In the genomic region with DNA sequence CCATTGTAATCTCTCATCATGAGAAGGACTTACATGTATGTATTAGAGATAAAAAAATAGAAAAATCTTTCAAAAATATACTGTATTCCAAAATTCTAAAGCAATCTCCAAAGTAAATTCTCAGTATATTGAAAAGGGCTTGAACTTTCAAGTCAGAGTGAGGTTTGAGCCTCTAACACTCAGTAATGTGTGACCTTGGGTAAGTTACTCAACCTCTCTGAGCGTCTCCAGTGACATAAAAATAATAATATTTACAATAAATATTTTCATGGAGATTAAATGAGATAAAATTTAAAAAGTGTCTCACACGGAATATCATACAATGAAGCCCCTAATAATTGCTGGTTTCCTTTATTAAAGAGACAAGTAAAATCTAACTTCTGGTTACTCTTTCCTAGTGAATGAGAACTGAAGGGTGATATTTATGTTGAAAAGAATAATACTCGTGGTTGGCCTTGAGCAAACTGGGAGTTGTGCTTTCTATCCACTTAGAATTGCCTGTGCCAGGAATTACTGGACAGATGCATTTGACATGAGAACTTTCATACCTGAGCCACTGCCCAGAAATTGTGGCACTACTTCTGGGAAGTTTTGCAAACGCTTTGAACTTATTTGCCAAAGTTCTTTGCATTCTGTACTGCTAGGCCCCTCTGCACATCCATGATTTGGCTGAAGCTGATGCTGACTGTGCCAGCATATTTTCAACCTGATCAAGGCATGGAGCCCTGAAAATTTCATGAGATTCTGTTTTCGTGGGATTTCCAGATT, we compare ENCODE assay signal across 34 cellular contexts.
"Had no signal": no experiment of that assay in that cellular context is flagged by ENCODE, and none has a peak within 500 bp of the region (broad histone marks: within the 10 kb centered on the region; RNA-seq: fewer than 3 reads in every experiment).

No MANE protein-coding gene starts in this region.

- H3K4me3 ChIP-seq: breast epithelium, esophagus squamous epithelium, gastrocnemius medialis, hepatocyte, left ventricle myocardium inferior, lung, mucosa of descending colon, right atrium auricular region, smooth muscle cell, upper lobe of left lung had no signal

- H3K4me1 ChIP-seq: breast epithelium, esophagus squamous epithelium, gastrocnemius medialis, left ventricle myocardium inferior, right atrium auricular region, upper lobe of left lung had no signal

- H3K27me3 Mint-ChIP-seq: activated CD8-positive, alpha-beta memory T cell treated with anti-CD3 and anti-CD28 coated beads, Interleukin-2, amount 10 ng/mL, durations not matched to agents 7 days and 5 days; activated CD8-positive, alpha-beta T cell treated with anti-CD3 and anti-CD28 coated beads for 36 hours; dendritic cell treated with granulocyte-macrophage colony-stimulating factor and Interleukin-4, amounts not matched to agents 40 ng/mL and 50 ng/mL, for 4 days; natural killer cell treated with Interleukin-12 subunit alpha and Interleukin-12 subunit beta and Interleukin-15 and Interleukin-18, amount 100 ng/mL, for 72 hours; stimulated activated memory B cell treated with anti-CD40 and anti-IgM and Interleukin-4, amounts not matched to agents 10 μg/mL and 1 μg/mL and 100 μg/mL, for 72 hours; stimulated activated naive CD8-positive, alpha-beta T cell treated with anti-CD3 and anti-CD28 coated beads, Interleukin-15, amount 100 ng/mL, for 72 hours had no signal

- H3K4me2 ChIP-seq: hepatocyte, smooth muscle cell had no signal

- DNase-seq: activated CD4-positive, alpha-beta T cell treated with anti-CD3 and anti-CD28 coated beads, Interleukin-2, amount 50 U/mL, for 1 hour; activated CD4-positive, CD25-positive, alpha-beta regulatory T cell treated with anti-CD3 and anti-CD28 coated beads, Interleukin-2, amount 50 U/mL, for 72 hours; activated CD8-positive, alpha-beta memory T cell treated with anti-CD3 and anti-CD28 coated beads, Interleukin-2, amount 10 ng/mL, durations not matched to agents 7 days and 5 days; activated CD8-positive, alpha-beta T cell treated with anti-CD3 and anti-CD28 coated beads for 36 hours; activated naive CD4-positive, alpha-beta T cell; activated T-cell treated with anti-CD3 and anti-CD28 coated beads, Interleukin-2, amount 50 U/mL, for 48 hours; anterior cingulate cortex; central memory CD4-positive, alpha-beta T cell; effector CD4-positive, alpha-beta T cell; esophagus squamous epithelium; gastrocnemius medialis; islet precursor cell; left ventricle myocardium inferior; mucosa of descending colon; stimulated activated CD4-positive, alpha-beta T cell treated with anti-CD3 and anti-CD28 coated beads, Interleukin-1b, Interleukin-23, amount 100 ng/mL, for 48 hours; stimulated activated CD4-positive, alpha-beta T cell treated with anti-CD3 and anti-CD28 coated beads, Interleukin-4, amount 100 ng/mL, for 4 hours; stimulated activated CD8-positive, alpha-beta memory T cell treated with anti-CD3 and anti-CD28 coated beads, Interleukin-4, amount 100 ng/mL, for 48 hours; stimulated activated naive CD8-positive, alpha-beta T cell treated with anti-CD3 and anti-CD28 coated beads, Interleukin-15, amount 100 ng/mL, for 72 hours; substantia nigra; T-helper 9 cell; upper lobe of left lung had no signal

- H3K9me3 ChIP-seq: breast epithelium, esophagus squamous epithelium, gastrocnemius medialis, left ventricle myocardium inferior, right atrium auricular region, upper lobe of left lung had no signal

- H3K27me3 ChIP-seq: breast epithelium, esophagus squamous epithelium, gastrocnemius medialis, hepatocyte, right atrium auricular region, upper lobe of left lung had no signal

- H3K36me3 ChIP-seq: breast epithelium, esophagus squamous epithelium, gastrocnemius medialis, left ventricle myocardium inferior, right atrium auricular region, upper lobe of left lung had no signal

- H3K79me2 ChIP-seq: hepatocyte had no signal

- H3K27ac ChIP-seq: breast epithelium, epithelial cell of prostate, esophagus squamous epithelium, gastrocnemius medialis, hepatocyte, left ventricle myocardium inferior, right atrium auricular region, upper lobe of left lung had no signal

- H3K4me1 Mint-ChIP-seq: activated CD8-positive, alpha-beta memory T cell treated with anti-CD3 and anti-CD28 coated beads, Interleukin-2, amount 10 ng/mL, durations not matched to agents 7 days and 5 days; stimulated activated memory B cell treated with anti-CD40 and anti-IgM and Interleukin-4, amounts not matched to agents 10 μg/mL and 1 μg/mL and 100 μg/mL, for 72 hours; stimulated activated naive CD8-positive, alpha-beta T cell treated with anti-CD3 and anti-CD28 coated beads, Interleukin-15, amount 100 ng/mL, for 72 hours had no signal

- H3K4me3 Mint-ChIP-seq: activated CD8-positive, alpha-beta memory T cell treated with anti-CD3 and anti-CD28 coated beads, Interleukin-2, amount 10 ng/mL, durations not matched to agents 7 days and 5 days; activated CD8-positive, alpha-beta T cell treated with anti-CD3 and anti-CD28 coated beads for 36 hours; dendritic cell treated with granulocyte-macrophage colony-stimulating factor and Interleukin-4, amounts not matched to agents 40 ng/mL and 50 ng/mL, for 4 days; natural killer cell treated with Interleukin-12 subunit alpha and Interleukin-12 subunit beta and Interleukin-15 and Interleukin-18, amount 100 ng/mL, for 72 hours; stimulated activated memory B cell treated with anti-CD40 and anti-IgM and Interleukin-4, amounts not matched to agents 10 μg/mL and 1 μg/mL and 100 μg/mL, for 72 hours; stimulated activated naive CD8-positive, alpha-beta T cell treated with anti-CD3 and anti-CD28 coated beads, Interleukin-15, amount 100 ng/mL, for 72 hours had no signal

- H2AFZ ChIP-seq: hepatocyte had no signal

- ATAC-seq: activated CD8-positive, alpha-beta memory T cell treated with anti-CD3 and anti-CD28 coated beads, Interleukin-2, amount 10 ng/mL, durations not matched to agents 7 days and 5 days; activated CD8-positive, alpha-beta T cell treated with anti-CD3 and anti-CD28 coated beads for 36 hours; activated naive CD4-positive, alpha-beta T cell treated with anti-CD3 and anti-CD28 coated beads, Interleukin-2, amount 50 U/mL, for 72 hours; gastrocnemius medialis; mucosa of descending colon; natural killer cell treated with Interleukin-12 subunit alpha and Interleukin-12 subunit beta and Interleukin-15 and Interleukin-18, amount 100 ng/mL, for 72 hours; stimulated activated memory B cell treated with anti-CD40 and anti-IgM and Interleukin-4, amounts not matched to agents 10 μg/mL and 1 μg/mL and 100 μg/mL, for 72 hours; stimulated activated naive CD8-positive, alpha-beta T cell treated with anti-CD3 and anti-CD28 coated beads, Interleukin-15, amount 100 ng/mL, for 72 hours had no signal

- H3K36me3 Mint-ChIP-seq: activated CD8-positive, alpha-beta memory T cell treated with anti-CD3 and anti-CD28 coated beads, Interleukin-2, amount 10 ng/mL, durations not matched to agents 7 days and 5 days; activated naive CD4-positive, alpha-beta T cell treated with anti-CD3 and anti-CD28 coated beads, Interleukin-2, amount 50 U/mL, for 72 hours; natural killer cell treated with Interleukin-12 subunit alpha and Interleukin-12 subunit beta and Interleukin-15 and Interleukin-18, amount 100 ng/mL, for 72 hours; stimulated activated memory B cell treated with anti-CD40 and anti-IgM and Interleukin-4, amounts not matched to agents 10 μg/mL and 1 μg/mL and 100 μg/mL, for 72 hours had no signal

- H3K27ac Mint-ChIP-seq: activated CD8-positive, alpha-beta memory T cell treated with anti-CD3 and anti-CD28 coated beads, Interleukin-2, amount 10 ng/mL, durations not matched to agents 7 days and 5 days; activated CD8-positive, alpha-beta T cell treated with anti-CD3 and anti-CD28 coated beads for 36 hours; activated naive CD4-positive, alpha-beta T cell treated with anti-CD3 and anti-CD28 coated beads, Interleukin-2, amount 50 U/mL, for 72 hours; activated T-helper 2 cell treated with anti-CD3 and anti-CD28 coated beads, Interferon-gamma antibody, Interleukin-2, Interleukin-4, amounts not matched to agents 10 μg/mL and 5 μg/mL and 100 μg/mL, durations not matched to agents 14 hours and 24 hours and 36 hours; dendritic cell treated with granulocyte-macrophage colony-stimulating factor and Interleukin-4, amounts not matched to agents 40 ng/mL and 50 ng/mL, for 4 days; natural killer cell treated with Interleukin-12 subunit alpha and Interleukin-12 subunit beta and Interleukin-15 and Interleukin-18, amount 100 ng/mL, for 72 hours; stimulated activated memory B cell treated with anti-CD40 and anti-IgM and Interleukin-4, amounts not matched to agents 10 μg/mL and 1 μg/mL and 100 μg/mL, for 72 hours; stimulated activated naive CD8-positive, alpha-beta T cell treated with anti-CD3 and anti-CD28 coated beads, Interleukin-15, amount 100 ng/mL, for 72 hours had no signal

- FAIRE-seq: endometrium, TTC549 had no signal
